Comparison of ENCODE assay signal across 2 cellular contexts in genomic region chr6:37680668-37681067, GRCh38.
TF ChIP-seq lines count a peak whose summit lies in the region.

No MANE protein-coding gene starts in this region.

TF ChIP-seq in GM12878, 131 proteins besides CTCF, POLR2A, EP300 and RAD21:
- no peak for TF ChIP-seq ZBTB33 (IDR thresholded peaks at IDR 0.05)
- no peak for TF ChIP-seq BHLHE40 (IDR thresholded peaks at IDR 0.05; ENCODE audit: borderline replicate concordance in 1 of 2, low read depth in 2 of 2, low read length in 1 of 2)
- no peak for TF ChIP-seq IKZF2 (IDR thresholded peaks at IDR 0.05)
- no peak for TF ChIP-seq RAD51 (IDR thresholded peaks at IDR 0.05)
- no peak for TF ChIP-seq CBX5 (IDR thresholded peaks at IDR 0.05; ENCODE audit: low read depth)
- no peak for TF ChIP-seq SPI1 (IDR thresholded peaks at IDR 0.05; ENCODE audit: borderline replicate concordance, insufficient read depth, low read depth, low read length)
- no peak for TF ChIP-seq MLLT1 (IDR thresholded peaks at IDR 0.05)
- no peak for TF ChIP-seq SIN3A (IDR thresholded peaks at IDR 0.05; ENCODE audit: low read depth, low read length)
- TF ChIP-seq WRNIP1 (IDR thresholded peaks at IDR 0.05; ENCODE audit: borderline replicate concordance, low read depth, low read length), result no peak
- no peak for TF ChIP-seq TCF7 (IDR thresholded peaks at IDR 0.05; ENCODE audit: borderline replicate concordance)
- TF ChIP-seq ELK1 (IDR thresholded peaks at IDR 0.05; ENCODE audit: low read depth, low read length), result no peak
- TF ChIP-seq TCF3 (IDR thresholded peaks at IDR 0.05; ENCODE audit: borderline replicate concordance, insufficient read depth, low read depth, low read length), result no peak
- no peak for TF ChIP-seq ZNF217 (IDR thresholded peaks at IDR 0.05)
- TF ChIP-seq ZNF24 (IDR thresholded peaks at IDR 0.05), result no peak
- no peak for TF ChIP-seq HSF1 (IDR thresholded peaks at IDR 0.05; ENCODE audit: low read depth, low read length)
TF ChIP-seq in GM12878: peak in this region for 0.

TF ChIP-seq in HepG2, 621 proteins besides CTCF, POLR2A, EP300 and RAD21:
- TF ChIP-seq ZNF737 (CRISPR knock-in tag; IDR thresholded peaks at IDR 0.05; ENCODE audit: borderline replicate concordance) (no peak), NFIC (IDR thresholded peaks at IDR 0.05; ENCODE audit: low read length) (no peak), STAT5B (CRISPR knock-in tag; IDR thresholded peaks at IDR 0.05) (no peak), HCFC1 (IDR thresholded peaks at IDR 0.05; ENCODE audit: low read depth, low read length) (no peak), TBP (CRISPR knock-in tag; IDR thresholded peaks at IDR 0.05) (no peak), ZFP36 (IDR thresholded peaks at IDR 0.05; ENCODE audit: borderline replicate concordance, low read depth, low read length, partially characterized antibody) (no peak), RBFOX2 (IDR thresholded peaks at IDR 0.05; ENCODE audit: low read depth, low read length) (no peak), SP140L (CRISPR knock-in tag; IDR thresholded peaks at IDR 0.05; ENCODE audit: borderline replicate concordance) (no peak), MAF1 (CRISPR knock-in tag; IDR thresholded peaks at IDR 0.05; ENCODE audit: borderline replicate concordance) (no peak), GATAD1 (CRISPR knock-in tag; IDR thresholded peaks at IDR 0.05) (no peak), FOXP1 (IDR thresholded peaks at IDR 0.05) (no peak), FOXP1 (CRISPR knock-in tag; IDR thresholded peaks at IDR 0.05) (no peak), ATF7 (IDR thresholded peaks at IDR 0.05) (no peak), ATF7 (CRISPR knock-in tag; IDR thresholded peaks at IDR 0.05) (no peak), ZFP41 (CRISPR knock-in tag; IDR thresholded peaks at IDR 0.05; ENCODE audit: borderline replicate concordance) (no peak), AGO2 (optimal IDR thresholded peaks at IDR 0.05; ENCODE audit: low read depth, low read length) (no peak), MTF1 (CRISPR knock-in tag; IDR thresholded peaks at IDR 0.05) (no peak)
